ENCODE assay signal across 2 cellular contexts in genomic region chr17:489758-490329, GRCh38.
TF ChIP-seq lines count a peak whose summit lies in the region.

No MANE protein-coding gene starts in this region.

TF ChIP-seq in HCT116, 20 proteins besides CTCF, POLR2A, EP300 and RAD21:
- TF ChIP-seq ELF1 (IDR thresholded peaks at IDR 0.05; ENCODE audit: borderline replicate concordance, low read depth) (no peak), ZFX (IDR thresholded peaks at IDR 0.05) (peak; percentile 36; the same call in 1 of the 2 replicates), YY1 (IDR thresholded peaks at IDR 0.05; ENCODE audit: extremely low read depth, insufficient replicate concordance, low read depth, low read length) (no peak)

TF ChIP-seq in H1, 55 proteins besides CTCF, POLR2A, EP300 and RAD21:
- TF ChIP-seq KDM4A (IDR thresholded peaks at IDR 0.05; ENCODE audit: low read depth, low read length, severe bottlenecking) (peak; percentile 21), GABPA (IDR thresholded peaks at IDR 0.05; ENCODE audit: borderline replicate concordance, insufficient read depth, low read length) (no peak)
TF ChIP-seq in H1: peak in this region for 1.
